Comparison of ENCODE assay signal across 1 cellular context in the genomic region with DNA sequence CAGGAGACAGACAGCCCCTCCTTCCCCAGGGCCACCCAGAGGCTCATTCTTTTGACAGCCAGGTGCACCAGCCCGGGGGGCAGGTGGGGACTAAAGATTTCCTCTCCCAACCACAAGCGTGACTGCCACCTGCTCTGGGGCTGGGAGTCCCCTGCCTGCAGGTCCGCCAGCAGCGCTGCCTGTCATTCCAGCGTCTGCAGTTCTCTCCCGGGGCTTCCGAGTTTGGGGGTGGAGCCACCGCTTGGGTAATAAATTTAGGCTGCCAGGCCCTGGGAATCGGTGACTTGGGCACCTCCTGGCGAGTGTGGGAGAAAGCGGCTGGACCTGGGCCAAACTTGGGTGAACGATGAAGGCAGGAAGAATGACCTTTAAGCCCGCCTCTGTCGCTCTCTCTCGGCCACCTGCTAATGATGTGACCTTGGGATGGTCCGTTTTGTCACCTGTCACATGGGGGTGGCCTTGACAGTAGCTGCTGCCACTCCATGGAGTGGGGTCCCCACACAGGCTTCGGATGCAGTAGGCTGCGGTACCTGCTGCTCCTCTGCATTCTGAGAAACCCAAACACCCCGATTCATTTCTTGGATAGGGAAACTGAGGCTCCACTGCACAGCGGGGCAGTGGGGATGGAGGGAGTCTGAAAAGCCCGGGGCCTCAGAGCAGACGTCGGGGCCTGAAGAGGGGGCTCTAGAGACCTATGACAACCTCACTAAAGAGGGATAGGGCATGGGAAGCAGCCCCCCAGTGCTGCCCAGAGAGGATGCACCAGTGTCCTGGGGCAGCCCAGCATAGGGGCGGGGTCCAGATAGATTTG.
TF ChIP-seq lines count a peak whose summit lies in the region.

No MANE protein-coding gene starts in this region.

TF ChIP-seq in HEK293, 187 proteins besides CTCF, POLR2A, EP300 and RAD21 (continued from another document and continues in another):
- TF ChIP-seq, protein P1, sequence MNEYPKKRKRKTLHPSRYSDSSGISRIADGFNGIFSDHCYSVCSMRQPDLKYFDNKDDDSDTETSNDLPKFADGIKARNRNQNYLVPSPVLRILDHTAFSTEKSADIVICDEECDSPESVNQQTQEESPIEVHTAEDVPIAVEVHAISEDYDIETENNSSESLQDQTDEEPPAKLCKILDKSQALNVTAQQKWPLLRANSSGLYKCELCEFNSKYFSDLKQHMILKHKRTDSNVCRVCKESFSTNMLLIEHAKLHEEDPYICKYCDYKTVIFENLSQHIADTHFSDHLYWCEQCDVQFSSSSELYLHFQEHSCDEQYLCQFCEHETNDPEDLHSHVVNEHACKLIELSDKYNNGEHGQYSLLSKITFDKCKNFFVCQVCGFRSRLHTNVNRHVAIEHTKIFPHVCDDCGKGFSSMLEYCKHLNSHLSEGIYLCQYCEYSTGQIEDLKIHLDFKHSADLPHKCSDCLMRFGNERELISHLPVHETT (tag by site-specific recombination; IDR thresholded peaks at IDR 0.05): no peak
- TF ChIP-seq WT1 (tag by site-specific recombination; IDR thresholded peaks at IDR 0.05): no peak
- TF ChIP-seq, protein P2, sequence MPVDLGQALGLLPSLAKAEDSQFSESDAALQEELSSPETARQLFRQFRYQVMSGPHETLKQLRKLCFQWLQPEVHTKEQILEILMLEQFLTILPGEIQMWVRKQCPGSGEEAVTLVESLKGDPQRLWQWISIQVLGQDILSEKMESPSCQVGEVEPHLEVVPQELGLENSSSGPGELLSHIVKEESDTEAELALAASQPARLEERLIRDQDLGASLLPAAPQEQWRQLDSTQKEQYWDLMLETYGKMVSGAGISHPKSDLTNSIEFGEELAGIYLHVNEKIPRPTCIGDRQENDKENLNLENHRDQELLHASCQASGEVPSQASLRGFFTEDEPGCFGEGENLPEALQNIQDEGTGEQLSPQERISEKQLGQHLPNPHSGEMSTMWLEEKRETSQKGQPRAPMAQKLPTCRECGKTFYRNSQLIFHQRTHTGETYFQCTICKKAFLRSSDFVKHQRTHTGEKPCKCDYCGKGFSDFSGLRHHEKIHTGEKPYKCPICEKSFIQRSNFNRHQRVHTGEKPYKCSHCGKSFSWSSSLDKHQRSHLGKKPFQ (tag by site-specific recombination; IDR thresholded peaks at IDR 0.05): no peak
- TF ChIP-seq ZNF366 (tag by site-specific recombination; conservative IDR thresholded peaks at IDR 0.05): 0 out of 2 replicates have a peak, but pooled peaks have one; percentile 15
- no peak for TF ChIP-seq ZNF174 (tag by site-specific recombination; IDR thresholded peaks at IDR 0.05)
- TF ChIP-seq OVOL3 (tag by site-specific recombination; IDR thresholded peaks at IDR 0.05): no peak
- TF ChIP-seq, protein P3, sequence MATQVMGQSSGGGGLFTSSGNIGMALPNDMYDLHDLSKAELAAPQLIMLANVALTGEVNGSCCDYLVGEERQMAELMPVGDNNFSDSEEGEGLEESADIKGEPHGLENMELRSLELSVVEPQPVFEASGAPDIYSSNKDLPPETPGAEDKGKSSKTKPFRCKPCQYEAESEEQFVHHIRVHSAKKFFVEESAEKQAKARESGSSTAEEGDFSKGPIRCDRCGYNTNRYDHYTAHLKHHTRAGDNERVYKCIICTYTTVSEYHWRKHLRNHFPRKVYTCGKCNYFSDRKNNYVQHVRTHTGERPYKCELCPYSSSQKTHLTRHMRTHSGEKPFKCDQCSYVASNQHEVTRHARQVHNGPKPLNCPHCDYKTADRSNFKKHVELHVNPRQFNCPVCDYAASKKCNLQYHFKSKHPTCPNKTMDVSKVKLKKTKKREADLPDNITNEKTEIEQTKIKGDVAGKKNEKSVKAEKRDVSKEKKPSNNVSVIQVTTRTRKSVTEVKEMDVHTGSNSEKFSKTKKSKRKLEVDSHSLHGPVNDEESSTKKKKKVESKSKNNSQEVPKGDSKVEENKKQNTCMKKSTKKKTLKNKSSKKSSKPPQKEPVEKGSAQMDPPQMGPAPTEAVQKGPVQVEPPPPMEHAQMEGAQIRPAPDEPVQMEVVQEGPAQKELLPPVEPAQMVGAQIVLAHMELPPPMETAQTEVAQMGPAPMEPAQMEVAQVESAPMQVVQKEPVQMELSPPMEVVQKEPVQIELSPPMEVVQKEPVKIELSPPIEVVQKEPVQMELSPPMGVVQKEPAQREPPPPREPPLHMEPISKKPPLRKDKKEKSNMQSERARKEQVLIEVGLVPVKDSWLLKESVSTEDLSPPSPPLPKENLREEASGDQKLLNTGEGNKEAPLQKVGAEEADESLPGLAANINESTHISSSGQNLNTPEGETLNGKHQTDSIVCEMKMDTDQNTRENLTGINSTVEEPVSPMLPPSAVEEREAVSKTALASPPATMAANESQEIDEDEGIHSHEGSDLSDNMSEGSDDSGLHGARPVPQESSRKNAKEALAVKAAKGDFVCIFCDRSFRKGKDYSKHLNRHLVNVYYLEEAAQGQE (tag by site-specific recombination; IDR thresholded peaks at IDR 0.05): no peak
- TF ChIP-seq ZNF623 (tag by site-specific recombination; IDR thresholded peaks at IDR 0.05): peak; percentile 28; the same call in 1 of the 2 replicates
- TF ChIP-seq ZNF335 (tag by site-specific recombination; conservative IDR thresholded peaks at IDR 0.05): peak; percentile 70
- no peak for TF ChIP-seq ZNF555 (tag by site-specific recombination; conservative IDR thresholded peaks at IDR 0.05)
- TF ChIP-seq ZNF16 (tag by site-specific recombination; IDR thresholded peaks at IDR 0.05; ENCODE audit: low read depth): no peak
- TF ChIP-seq MZF1 (tag by site-specific recombination; IDR thresholded peaks at IDR 0.05; ENCODE audit: borderline replicate concordance): no peak
- peak; percentile 73 for TF ChIP-seq ZEB2 (tag by site-specific recombination; IDR thresholded peaks at IDR 0.05)
- peak; percentile 66 for TF ChIP-seq SP7 (tag by site-specific recombination; IDR thresholded peaks at IDR 0.05)
- TF ChIP-seq ZSCAN5A (tag by site-specific recombination; IDR thresholded peaks at IDR 0.05): no peak
- TF ChIP-seq ZNF768 (tag by site-specific recombination; IDR thresholded peaks at IDR 0.05): no peak
- no peak for TF ChIP-seq ZNF132 (tag by site-specific recombination; IDR thresholded peaks at IDR 0.05; ENCODE audit: borderline replicate concordance)
- TF ChIP-seq, protein P4, sequence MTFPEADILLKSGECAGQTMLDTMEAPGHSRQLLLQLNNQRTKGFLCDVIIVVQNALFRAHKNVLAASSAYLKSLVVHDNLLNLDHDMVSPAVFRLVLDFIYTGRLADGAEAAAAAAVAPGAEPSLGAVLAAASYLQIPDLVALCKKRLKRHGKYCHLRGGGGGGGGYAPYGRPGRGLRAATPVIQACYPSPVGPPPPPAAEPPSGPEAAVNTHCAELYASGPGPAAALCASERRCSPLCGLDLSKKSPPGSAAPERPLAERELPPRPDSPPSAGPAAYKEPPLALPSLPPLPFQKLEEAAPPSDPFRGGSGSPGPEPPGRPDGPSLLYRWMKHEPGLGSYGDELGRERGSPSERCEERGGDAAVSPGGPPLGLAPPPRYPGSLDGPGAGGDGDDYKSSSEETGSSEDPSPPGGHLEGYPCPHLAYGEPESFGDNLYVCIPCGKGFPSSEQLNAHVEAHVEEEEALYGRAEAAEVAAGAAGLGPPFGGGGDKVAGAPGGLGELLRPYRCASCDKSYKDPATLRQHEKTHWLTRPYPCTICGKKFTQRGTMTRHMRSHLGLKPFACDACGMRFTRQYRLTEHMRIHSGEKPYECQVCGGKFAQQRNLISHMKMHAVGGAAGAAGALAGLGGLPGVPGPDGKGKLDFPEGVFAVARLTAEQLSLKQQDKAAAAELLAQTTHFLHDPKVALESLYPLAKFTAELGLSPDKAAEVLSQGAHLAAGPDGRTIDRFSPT (tag by site-specific recombination; IDR thresholded peaks at IDR 0.05): peak; percentile 47; the same call in 1 of the 2 replicates
- TF ChIP-seq OSR2 (tag by site-specific recombination; IDR thresholded peaks at IDR 0.05): peak; percentile 73; the same call in 1 of the 2 replicates
- TF ChIP-seq, protein P5, sequence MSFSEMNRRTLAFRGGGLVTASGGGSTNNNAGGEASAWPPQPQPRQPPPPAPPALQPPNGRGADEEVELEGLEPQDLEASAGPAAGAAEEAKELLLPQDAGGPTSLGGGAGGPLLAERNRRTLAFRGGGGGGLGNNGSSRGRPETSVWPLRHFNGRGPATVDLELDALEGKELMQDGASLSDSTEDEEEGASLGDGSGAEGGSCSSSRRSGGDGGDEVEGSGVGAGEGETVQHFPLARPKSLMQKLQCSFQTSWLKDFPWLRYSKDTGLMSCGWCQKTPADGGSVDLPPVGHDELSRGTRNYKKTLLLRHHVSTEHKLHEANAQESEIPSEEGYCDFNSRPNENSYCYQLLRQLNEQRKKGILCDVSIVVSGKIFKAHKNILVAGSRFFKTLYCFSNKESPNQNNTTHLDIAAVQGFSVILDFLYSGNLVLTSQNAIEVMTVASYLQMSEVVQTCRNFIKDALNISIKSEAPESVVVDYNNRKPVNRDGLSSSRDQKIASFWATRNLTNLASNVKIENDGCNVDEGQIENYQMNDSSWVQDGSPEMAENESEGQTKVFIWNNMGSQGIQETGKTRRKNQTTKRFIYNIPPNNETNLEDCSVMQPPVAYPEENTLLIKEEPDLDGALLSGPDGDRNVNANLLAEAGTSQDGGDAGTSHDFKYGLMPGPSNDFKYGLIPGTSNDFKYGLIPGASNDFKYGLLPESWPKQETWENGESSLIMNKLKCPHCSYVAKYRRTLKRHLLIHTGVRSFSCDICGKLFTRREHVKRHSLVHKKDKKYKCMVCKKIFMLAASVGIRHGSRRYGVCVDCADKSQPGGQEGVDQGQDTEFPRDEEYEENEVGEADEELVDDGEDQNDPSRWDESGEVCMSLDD (tag by site-specific recombination; IDR thresholded peaks at IDR 0.05): no peak
- TF ChIP-seq ZNF654 (tag by site-specific recombination; IDR thresholded peaks at IDR 0.05; ENCODE audit: low read depth): no peak
- no peak; the same call in 1 of the 2 replicates for TF ChIP-seq KLF8 (tag by site-specific recombination; IDR thresholded peaks at IDR 0.05)
- TF ChIP-seq ZNF121 (tag by site-specific recombination; IDR thresholded peaks at IDR 0.05): no peak
- TF ChIP-seq MEIS1 (CRISPR knock-in tag; IDR thresholded peaks at IDR 0.05; ENCODE audit: borderline replicate concordance): peak; percentile 88; the same call in 1 of the 2 replicates
- no peak for TF ChIP-seq ZNF202 (tag by site-specific recombination; IDR thresholded peaks at IDR 0.05; ENCODE audit: borderline replicate concordance)
- TF ChIP-seq ZFP37 (tag by site-specific recombination; IDR thresholded peaks at IDR 0.05): no peak
- TF ChIP-seq, protein P6, sequence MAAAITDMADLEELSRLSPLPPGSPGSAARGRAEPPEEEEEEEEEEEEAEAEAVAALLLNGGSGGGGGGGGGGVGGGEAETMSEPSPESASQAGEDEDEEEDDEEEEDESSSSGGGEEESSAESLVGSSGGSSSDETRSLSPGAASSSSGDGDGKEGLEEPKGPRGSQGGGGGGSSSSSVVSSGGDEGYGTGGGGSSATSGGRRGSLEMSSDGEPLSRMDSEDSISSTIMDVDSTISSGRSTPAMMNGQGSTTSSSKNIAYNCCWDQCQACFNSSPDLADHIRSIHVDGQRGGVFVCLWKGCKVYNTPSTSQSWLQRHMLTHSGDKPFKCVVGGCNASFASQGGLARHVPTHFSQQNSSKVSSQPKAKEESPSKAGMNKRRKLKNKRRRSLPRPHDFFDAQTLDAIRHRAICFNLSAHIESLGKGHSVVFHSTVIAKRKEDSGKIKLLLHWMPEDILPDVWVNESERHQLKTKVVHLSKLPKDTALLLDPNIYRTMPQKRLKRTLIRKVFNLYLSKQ (tag by site-specific recombination; IDR thresholded peaks at IDR 0.05; ENCODE audit: borderline replicate concordance): no peak
- TF ChIP-seq ZNF521 (tag by site-specific recombination; IDR thresholded peaks at IDR 0.05): no peak
- no peak for TF ChIP-seq MYNN (tag by site-specific recombination; IDR thresholded peaks at IDR 0.05; ENCODE audit: borderline replicate concordance)
- TF ChIP-seq SP2 (tag by site-specific recombination; IDR thresholded peaks at IDR 0.05): peak; percentile 49
- no peak for TF ChIP-seq SALL2 (tag by site-specific recombination; IDR thresholded peaks at IDR 0.05; ENCODE audit: borderline replicate concordance)
- no peak for TF ChIP-seq ZNF692 (tag by site-specific recombination; IDR thresholded peaks at IDR 0.05)
- 0 out of 2 replicates have a peak, but pooled peaks have one; percentile 1 for TF ChIP-seq ZNF398 (tag by site-specific recombination; IDR thresholded peaks at IDR 0.05)
- TF ChIP-seq ZNF114 (tag by site-specific recombination; IDR thresholded peaks at IDR 0.05): no peak
- no peak for TF ChIP-seq ZFP3 (tag by site-specific recombination; IDR thresholded peaks at IDR 0.05; ENCODE audit: low read depth)
- TF ChIP-seq ZXDB (tag by site-specific recombination; IDR thresholded peaks at IDR 0.05): no peak
